Comparison of ENCODE assay signal across 8 cellular contexts in genomic region chr3:141441381-141442365, GRCh38. TPM values are rescaled to one million over a fixed set of nuclear protein-coding genes. Genes with fewer than 3 reads are reported as not detected.
A peak's percentile ranks its signal among the peaks of the same experiment; 100 is the strongest.
DNase-seq lines count a peak whose midpoint lies in the region; ATAC-seq and TF ChIP-seq lines count a peak whose summit lies in the region.

No MANE protein-coding gene starts in this region.

- DNase-seq in DMS53 (lab: John Stamatoyannopoulos, UW) (peak; percentile 82), Right ventricle myocardium inferior (ENCODE audit: missing footprints) (peak; percentile 88), retina (peak; percentile 37), DMS114 treated with DMSO at 0.1 percent for 48 hours (lab: John Stamatoyannopoulos, UW; ENCODE audit: unreplicated experiment) (no peak)
- peak; percentile 83 for DNase-seq in activated naive CD4-positive, alpha-beta T cell treated with Interleukin-2 at 50 U/mL for 16 hours

- ATAC-seq in GM21360 (IDR thresholded peaks at IDR 0.05; ENCODE audit: unreplicated experiment) (peak; percentile 90), HG03571 (IDR thresholded peaks at IDR 0.05; ENCODE audit: unreplicated experiment) (peak; percentile 96), SK-N-SH treated with all-trans-retinoic acid at 6 μM for 48 hours (peak; percentile 100), Right ventricle myocardium inferior (peak; percentile 79)

- intact Hi-C loops in Right ventricle myocardium inferior (cut with DNase I), result loop anchor here (2.0 kb wide), 3 partner anchors 31 to 75 kb away; no protein-coding TSS in a partner anchor

TF ChIP-seq in SK-N-SH treated with all-trans-retinoic acid at 6 μM for 48 hours, 23 proteins besides CTCF, POLR2A, EP300 and RAD21:
- no peak for TF ChIP-seq SNAI2 (CRISPR knock-in tag; IDR thresholded peaks at IDR 0.05)
- TF ChIP-seq PATZ1 (CRISPR knock-in tag; IDR thresholded peaks at IDR 0.05; ENCODE audit: borderline replicate concordance), result no peak
- no peak for TF ChIP-seq ZFP30 (CRISPR knock-in tag; IDR thresholded peaks at IDR 0.05)
- TF ChIP-seq CSDC2 (CRISPR knock-in tag; IDR thresholded peaks at IDR 0.05), result no peak
- no peak for TF ChIP-seq ESRRG (CRISPR knock-in tag; IDR thresholded peaks at IDR 0.05)
- TF ChIP-seq ZNF565 (CRISPR knock-in tag; conservative IDR thresholded peaks at IDR 0.05; ENCODE audit: low read depth), result no peak
TF ChIP-seq in SK-N-SH treated with all-trans-retinoic acid at 6 μM for 48 hours: peak in this region for 0.

RNA-seq across cellular contexts. Expression of gene RASA2, which starts 45.2 kb away (rescaled TPM):
- 6.4 TPM for total RNA-seq in Right ventricle myocardium inferior
